9 cellular contexts compared by ENCODE assay signal in the genomic region with DNA sequence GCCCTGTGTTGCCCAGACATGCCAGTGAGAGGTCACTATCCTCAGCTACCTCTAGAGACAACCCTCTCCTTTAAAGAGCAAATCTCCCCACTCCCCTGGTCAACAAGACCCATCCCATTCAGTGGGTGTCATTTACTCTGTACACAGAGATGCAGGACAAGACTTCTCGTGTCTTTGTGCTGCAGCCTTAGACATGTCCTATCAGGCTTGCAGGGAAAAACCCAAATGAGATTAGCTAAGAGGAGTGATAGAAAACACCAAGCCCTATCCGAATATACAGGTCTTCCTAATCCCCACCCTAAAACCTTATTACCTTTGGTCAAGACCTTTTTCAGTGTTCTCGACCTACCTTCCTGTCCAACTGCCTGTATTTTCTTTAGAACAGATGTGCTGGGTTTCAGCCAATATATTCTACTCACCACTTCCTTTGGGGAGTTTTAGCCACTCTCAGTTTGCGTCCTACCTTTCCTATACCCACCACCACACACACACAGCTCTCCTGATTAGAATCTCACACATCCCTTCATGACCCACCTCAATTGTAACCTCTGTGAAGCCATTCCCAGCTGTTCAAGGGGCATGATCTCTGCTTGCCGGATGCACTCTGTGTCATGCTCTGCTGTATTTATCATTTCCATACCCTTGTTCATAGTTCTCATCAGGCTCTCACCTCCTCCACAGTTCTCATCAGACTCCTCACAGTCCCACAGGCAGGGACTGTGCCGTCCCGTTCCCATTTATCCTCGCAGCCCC. TPM values are rescaled to one million over a fixed set of nuclear protein-coding genes. Genes with fewer than 3 reads are reported as not detected.
A peak's percentile ranks its signal among the peaks of the same experiment; 100 is the strongest.
DNase-seq lines count a peak whose midpoint lies in the region; ATAC-seq and TF ChIP-seq lines count a peak whose summit lies in the region.
"Had no signal": no experiment of that assay in that cellular context is flagged by ENCODE, and none has a peak within 500 bp of the region (broad histone marks: within the 10 kb centered on the region; RNA-seq: fewer than 3 reads in every experiment).

No MANE protein-coding gene starts in this region.

- no peak overlapping the region for H4K91ac ChIP-seq in H9 (ENCODE audit: insufficient read length, low read depth, low read length)

- no peaks in the 10 kb centered on the region for H3K9me3 Mint-ChIP-seq in H9
- no peaks in the 10 kb centered on the region for H3K9me3 Mint-ChIP-seq in Calu3 (ENCODE audit: low read depth, unreplicated experiment)

- BruUV-seq in Calu3 (replicated peaks; lab: Mats Ljungman, UMichigan): no TSS peak

- TF ChIP-seq CTCF in GM10248 (IDR thresholded peaks at IDR 0.05; ENCODE audit: control extremely low read depth, extremely low read depth, low read depth, missing control alignments) (no peak), fibroblast of lung (conservative IDR thresholded peaks at IDR 0.05 in 1 of 2, IDR thresholded peaks at IDR 0.05 in 1 of 2; ENCODE audit: low read depth in 1 of 2, low read length in 2 of 2) (no peak), H9 (conservative IDR thresholded peaks at IDR 0.05) (no peak), hepatocyte (IDR thresholded peaks at IDR 0.05; ENCODE audit: poor library complexity) (no peak), Calu3 (IDR thresholded peaks at IDR 0.05; ENCODE audit: unreplicated experiment) (no peak)

- no peak overlapping the region for H3K23ac ChIP-seq in H9 (ENCODE audit: insufficient read length, low read depth, low read length)

- H2AK5ac ChIP-seq in H9 (ENCODE audit: insufficient read length, low read length): no peak overlapping the region

- H3K9me3 ChIP-seq in fibroblast of lung (ENCODE audit: control insufficient read depth, insufficient read depth, low read depth, low read length) (no peaks in the 10 kb centered on the region), H9 (ENCODE audit: control insufficient read depth, low read depth, low read length) (no peaks in the 10 kb centered on the region), hepatocyte (ENCODE audit: low read depth) (no peaks in the 10 kb centered on the region)

- no peaks in the 10 kb centered on the region for H3K9me2 ChIP-seq in hepatocyte (replicated peaks; ENCODE audit: insufficient read depth)

- H3K27me3 ChIP-seq in fibroblast of lung (ENCODE audit: control insufficient read depth, insufficient read depth, low read length) (no peaks in the 10 kb centered on the region), H9 (ENCODE audit: insufficient read depth, low read length) (no peaks in the 10 kb centered on the region), hepatocyte (no peaks in the 10 kb centered on the region)

- no peaks in the 10 kb centered on the region for H3K27me3 Mint-ChIP-seq in H9 (ENCODE audit: low read depth)
- H3K27me3 Mint-ChIP-seq in Calu3 (ENCODE audit: unreplicated experiment): no peaks in the 10 kb centered on the region

- H3K4me1 ChIP-seq in fibroblast of lung (ENCODE audit: control insufficient read depth, extremely low read depth, insufficient read depth, low read length) (peaks cover 49% of the 10 kb centered on the region), H9 (ENCODE audit: insufficient read depth, low read length) (peaks cover 16% of the 10 kb centered on the region; the same call in 1 of the 2 replicates), hepatocyte (ENCODE audit: insufficient read depth) (peaks cover 4% of the 10 kb centered on the region)

- no peak overlapping the region for H2BK120ac ChIP-seq in H9 (ENCODE audit: low read depth, low read length, poor library complexity, severe bottlenecking)

- H3K4me1 Mint-ChIP-seq in H9 (peaks cover 28% of the 10 kb centered on the region in 2 experiments), Calu3 (ENCODE audit: low read depth, unreplicated experiment) (peaks cover 10% of the 10 kb centered on the region)

- CTCF ChIA-PET in GM10248 (lab: Yijun Ruan, JAX) (interaction anchor here (1.2 to 3.9 kb wide), 7 partner anchors 9 to 120 kb away, joined by 3 to 20 read pairs (median 6); no protein-coding TSS in a partner anchor), Calu3 (lab: Charles Lee) (no interaction called here)

- H3K27ac Mint-ChIP-seq in H9: peak overlapping the region in 1 of 3 experiments; percentile 13; a peak in 3 of 7 replicates
- no peak overlapping the region for H3K27ac Mint-ChIP-seq in Calu3 (ENCODE audit: unreplicated experiment)

- H3K9ac ChIP-seq in fibroblast of lung (ENCODE audit: insufficient read depth, low read length) (no peak overlapping the region), H9 (ENCODE audit: extremely low read depth, insufficient read length, low read length) (no peak overlapping the region)

- no peak overlapping the region for H3K56ac ChIP-seq in H9 (ENCODE audit: insufficient read length, low read depth, low read length)

- H2BK12ac ChIP-seq in H9 (ENCODE audit: insufficient read length, low read depth, low read length): no peak overlapping the region

- no peak overlapping the region for H4K5ac ChIP-seq in H9 (ENCODE audit: insufficient read length, low read depth, low read length)

- no peak overlapping the region for H2AFZ ChIP-seq in fibroblast of lung (ENCODE audit: low read length)
- no peak overlapping the region for H2AFZ ChIP-seq in H9 (ENCODE audit: low read length)
- no peak overlapping the region for H2AFZ ChIP-seq in hepatocyte

- no peaks in the 10 kb centered on the region for H3K23me2 ChIP-seq in H9 (ENCODE audit: insufficient read length, low read depth, low read length, poor library complexity, severe bottlenecking)

- H3K4me3 ChIP-seq in fibroblast of lung (replicated peaks in 1 of 4; ENCODE audit: control extremely low read depth in 1 of 4, insufficient read depth in 1 of 4, low read depth in 3 of 4, low read length in 4 of 4) (no peak overlapping the region), hepatocyte (no peak overlapping the region)

- no peak overlapping the region for H4K8ac ChIP-seq in H9 (replicated peaks; ENCODE audit: insufficient read length, low read depth, low read length)

- DNase-seq in GM10248 (ENCODE audit: extremely low spot score): peak; percentile 38
- DNase-seq in fibroblast of lung (ENCODE audit: low read depth in 2 of 2): peak in 1 of 2 donors; percentile 48
- DNase-seq in H9: no peak
- no peak for DNase-seq in NCI-H1092 treated with DMSO at 0.1 percent for 48 hours (lab: John Stamatoyannopoulos, UW)
- no peak for DNase-seq in hepatocyte (ENCODE audit: low spot score)
- no peak for DNase-seq in Calu3

- no peak overlapping the region for H3K4ac ChIP-seq in H9 (ENCODE audit: low read depth, low read length)

- intact Hi-C loops in Calu3 (cut with micrococcal nuclease; ENCODE audit: unreplicated experiment): no loop called here

- POLR2A ChIA-PET in GM10248 (lab: Yijun Ruan, JAX): interaction anchor here (0.9 kb wide), 1 partner anchor 267 kb away, joined by 3 read pairs; no protein-coding TSS in a partner anchor

- no peaks in the 10 kb centered on the region for H3K79me1 ChIP-seq in H9 (ENCODE audit: insufficient read depth, low read depth, low read length, poor library complexity, severe bottlenecking)

- H4K20me1 ChIP-seq in fibroblast of lung (ENCODE audit: control insufficient read depth, extremely low read depth, insufficient read depth, low read length): no peaks in the 10 kb centered on the region
- H4K20me1 ChIP-seq in H9 (ENCODE audit: control insufficient read depth, insufficient read depth, insufficient read length): no peaks in the 10 kb centered on the region
- peaks cover 24% of the 10 kb centered on the region for H4K20me1 ChIP-seq in hepatocyte (ENCODE audit: insufficient read depth, poor library complexity, severe bottlenecking)

- H2BK5ac ChIP-seq in H9 (ENCODE audit: insufficient read length, low read length): no peak overlapping the region

- no CpG with 5 or more reads among the region's 8 CpGs for WGBS in H9 (ENCODE audit: extremely low coverage, insufficient read length, low lambda C conversion rate)
- 88% methylated on average over 8 of the region's 8 CpGs for WGBS in hepatocyte (ENCODE audit: low lambda C conversion rate, missing lambda C conversion rate)

- H3K4me2 ChIP-seq in fibroblast of lung (ENCODE audit: extremely low read depth, insufficient read depth, low read length) (no peak overlapping the region), H9 (ENCODE audit: insufficient read depth, insufficient read length, low read length) (no peak overlapping the region), hepatocyte (no peak overlapping the region)

- ATAC-seq in GM21381 (IDR thresholded peaks at IDR 0.05; ENCODE audit: unreplicated experiment) (peak; percentile 57), HG03558 (IDR thresholded peaks at IDR 0.05; ENCODE audit: extremely low read depth, unreplicated experiment) (peak; percentile 56)

- H3K36me3 ChIP-seq in fibroblast of lung (ENCODE audit: control insufficient read depth, insufficient read depth, low read length) (peaks cover 13% of the 10 kb centered on the region), hepatocyte (replicated peaks; ENCODE audit: insufficient read depth, low read depth) (no peaks in the 10 kb centered on the region)

- H3K79me2 ChIP-seq in fibroblast of lung (ENCODE audit: control insufficient read depth, insufficient read depth, low read length) (peaks cover 83% of the 10 kb centered on the region), H9 (ENCODE audit: insufficient read depth, low read length) (peaks cover 4% of the 10 kb centered on the region; the same call in 1 of the 2 replicates), hepatocyte (peaks cover 71% of the 10 kb centered on the region)

- H3K36me3 Mint-ChIP-seq in H9 (ENCODE audit: insufficient read depth in 1 of 3, low read depth in 3 of 3) (peaks cover 4 to 16% (median 5%) of the 10 kb centered on the region in 3 experiments; a peak in 4 of 7 replicates), Calu3 (ENCODE audit: insufficient read depth, unreplicated experiment) (no peaks in the 10 kb centered on the region)

- peak overlapping the region; percentile 73 for H3K27ac ChIP-seq in fibroblast of lung (ENCODE audit: insufficient read depth, low read length)
- no peak overlapping the region for H3K27ac ChIP-seq in H9 (ENCODE audit: insufficient read length, low read depth, low read length)
- H3K27ac ChIP-seq in hepatocyte: no peak overlapping the region
- H3K27ac ChIP-seq: HL-60 had no signal

- H3K4me3 Mint-ChIP-seq in H9: no peak overlapping the region
- H3K4me3 Mint-ChIP-seq in Calu3 (ENCODE audit: low read depth, unreplicated experiment): no peak overlapping the region

- H2BK15ac ChIP-seq in H9 (ENCODE audit: low read depth, low read length): no peak overlapping the region

- no peak overlapping the region for H3K18ac ChIP-seq in H9 (ENCODE audit: insufficient read length, low read depth, low read length)

- no peak overlapping the region for H3T11ph ChIP-seq in H9 (ENCODE audit: low read length)

- no peak overlapping the region for H2BK20ac ChIP-seq in H9 (ENCODE audit: low read depth, low read length, poor library complexity, severe bottlenecking)

- H3K14ac ChIP-seq in H9 (ENCODE audit: insufficient read depth, low read length): no peak overlapping the region

RNA-seq across cellular contexts. Expression of gene TRAM2, which starts 39.7 kb away (rescaled TPM):
- total RNA-seq in fibroblast of lung (69.6 and 131 TPM in 2 replicates), H9 (2021) (20.5 and 21.2 TPM in 2 replicates), hepatocyte (47.6 and 48.2 TPM in 2 replicates), Calu3 (2022) (10.7 and 12.8 TPM in 2 replicates)
- polyA plus RNA-seq in fibroblast of lung (155 and 252 TPM in 2 replicates), hepatocyte (20.8 and 29.6 TPM in 2 replicates)
- 107 and 217 TPM in 2 replicates for polyA plus RNA-seq in fibroblast of lung (2012)
- 254 and 398 TPM in 2 replicates for polyA minus RNA-seq in fibroblast of lung (ENCODE audit: low replicate concordance)
